In genomic region chr5:126594676-126595485, GRCh38 we compare ENCODE assay signal across 8 cellular contexts. TPM values are rescaled to one million over a fixed set of nuclear protein-coding genes. Genes with fewer than 3 reads are reported as not detected.
DNase-seq lines count a peak whose midpoint lies in the region; ATAC-seq and TF ChIP-seq lines count a peak whose summit lies in the region.

Gene ALDH7A1 (minus strand): TSS chr5:126595219. CDS start chr5:126595198, 21 bp downstream.

- H3K4me3 Mint-ChIP-seq in activated T-cell treated with anti-CD3 and anti-CD28 coated beads, Interleukin-2, amount 50 U/mL, for 4 hours, result peak within 1 kb of the TSS; percentile 80
- H3K4me3 Mint-ChIP-seq in stimulated activated naive B cell treated with anti-CD40 and anti-IgM and Interleukin-4, amounts not matched to agents 10 μg/mL and 1 μg/mL and 100 μg/mL, for 72 hours, result peak within 1 kb of the TSS; percentile 93 to 94

- peaks cover 6% of the 10 kb centered on the region for H3K4me1 Mint-ChIP-seq in activated T-cell treated with anti-CD3 and anti-CD28 coated beads, Interleukin-2, amount 50 U/mL, for 4 hours (ENCODE audit: low read depth)
- peaks cover 9 to 21% of the 10 kb centered on the region in 2 donors for H3K4me1 Mint-ChIP-seq in stimulated activated naive B cell treated with anti-CD40 and anti-IgM and Interleukin-4, amounts not matched to agents 10 μg/mL and 1 μg/mL and 100 μg/mL, for 72 hours

- H3K4me1 ChIP-seq in esophagus muscularis mucosa (peaks cover 9 to 32% (median 20%) of the 10 kb centered on the region in 4 donors), mucosa of descending colon (ENCODE audit: low read depth) (peaks cover 23% of the 10 kb centered on the region)

- WGBS in esophagus muscularis mucosa, result 5% methylated on average over 43 of the region's 49 CpGs

- peak within 1 kb of the TSS; percentile 71 for H3K27ac Mint-ChIP-seq in stimulated activated naive B cell treated with anti-CD40 and anti-IgM and Interleukin-4, amounts not matched to agents 10 μg/mL and 1 μg/mL and 100 μg/mL, for 72 hours

- DNase-seq in AG04450 (ENCODE audit: low read depth, low spot score), result peak; percentile 70
- DNase-seq in NCI-H748 treated with DMSO at 0.1 percent for 48 hours (lab: John Stamatoyannopoulos, UW), result peak; percentile 42
- DNase-seq in activated T-cell treated with anti-CD3 and anti-CD28 coated beads, Interleukin-2, amount 50 U/mL, for 4 hours, result peak; percentile 21
- DNase-seq in esophagus muscularis mucosa (ENCODE audit: extremely low spot score), result peak; percentile 96
- peak; percentile 90 to 92 (median 91) for DNase-seq in mucosa of descending colon
- DNase-seq in stimulated activated naive B cell treated with anti-CD40 and anti-IgM and Interleukin-4, amounts not matched to agents 10 μg/mL and 1 μg/mL and 100 μg/mL, for 72 hours, result peak; percentile 26

- POLR2A ChIA-PET in AG04450 (lab: Yijun Ruan, JAX), result interaction anchor here (0.7 to 1.3 kb wide), 5 partner anchors 11 to 200 kb away, joined by 3 to 8 read pairs (median 4); no protein-coding TSS in a partner anchor

- H3K9me3 Mint-ChIP-seq in activated T-cell treated with anti-CD3 and anti-CD28 coated beads, Interleukin-2, amount 50 U/mL, for 4 hours, result no peaks in the 10 kb centered on the region
- peaks cover 0 to 2% of the 10 kb centered on the region in 2 donors for H3K9me3 Mint-ChIP-seq in stimulated activated naive B cell treated with anti-CD40 and anti-IgM and Interleukin-4, amounts not matched to agents 10 μg/mL and 1 μg/mL and 100 μg/mL, for 72 hours

- ATAC-seq in GM18873 (IDR thresholded peaks at IDR 0.05; ENCODE audit: low FRiP score, unreplicated experiment), result peak; percentile 74
- peak; percentile 76 for ATAC-seq in HG03097 (IDR thresholded peaks at IDR 0.05; ENCODE audit: low FRiP score, unreplicated experiment)
- ATAC-seq in activated T-cell treated with anti-CD3 and anti-CD28 coated beads, Interleukin-2, amount 50 U/mL, for 4 hours, result peak; percentile 85 to 88
- peak; percentile 93 for ATAC-seq in mucosa of descending colon
- ATAC-seq in stimulated activated naive B cell treated with anti-CD40 and anti-IgM and Interleukin-4, amounts not matched to agents 10 μg/mL and 1 μg/mL and 100 μg/mL, for 72 hours (replicated peaks), result peak; percentile 85

- H3K36me3 Mint-ChIP-seq in activated T-cell treated with anti-CD3 and anti-CD28 coated beads, Interleukin-2, amount 50 U/mL, for 4 hours (ENCODE audit: insufficient read depth), result no peaks in the 10 kb centered on the region
- H3K36me3 Mint-ChIP-seq in stimulated activated naive B cell treated with anti-CD40 and anti-IgM and Interleukin-4, amounts not matched to agents 10 μg/mL and 1 μg/mL and 100 μg/mL, for 72 hours, result peaks cover 0 to 2% of the 10 kb centered on the region in 2 donors

- TF ChIP-seq EP300 in esophagus muscularis mucosa (IDR thresholded peaks at IDR 0.05), result no peak

- peaks cover 14% of the 10 kb centered on the region for H3K27me3 Mint-ChIP-seq in activated T-cell treated with anti-CD3 and anti-CD28 coated beads, Interleukin-2, amount 50 U/mL, for 4 hours (ENCODE audit: low read depth)
- peaks cover 0 to 10% of the 10 kb centered on the region in 2 donors for H3K27me3 Mint-ChIP-seq in stimulated activated naive B cell treated with anti-CD40 and anti-IgM and Interleukin-4, amounts not matched to agents 10 μg/mL and 1 μg/mL and 100 μg/mL, for 72 hours

- H3K36me3 ChIP-seq in esophagus muscularis mucosa (peaks cover 0 to 25% (median 18%) of the 10 kb centered on the region in 4 donors), mucosa of descending colon (ENCODE audit: low read depth) (no peaks in the 10 kb centered on the region)

- H3K27ac ChIP-seq in AG04450 (ENCODE audit: low read depth, low read length) (peak within 1 kb of the TSS; percentile 87), esophagus muscularis mucosa (replicated peaks in 1 of 4) (peak within 1 kb of the TSS; percentile 76 to 83 (median 80))

- H3K27me3 ChIP-seq in AG04450 (ENCODE audit: control insufficient read depth, insufficient read depth, low read length) (no peaks in the 10 kb centered on the region), esophagus muscularis mucosa (no peaks in the 10 kb centered on the region)

- TF ChIP-seq POLR2A in esophagus muscularis mucosa (IDR thresholded peaks at IDR 0.05; ENCODE audit: low read depth), result no peak

- CTCF ChIA-PET in AG04450 (lab: Charles Lee), result interaction anchor here (0.6 to 2.7 kb wide), 9 partner anchors 23 to 257 kb away, joined by 3 to 24 read pairs (median 4); no protein-coding TSS in a partner anchor

- TF ChIP-seq CTCF in AG04450 (IDR thresholded peaks at IDR 0.05; ENCODE audit: low read depth, low read length) (peak; percentile 62), esophagus muscularis mucosa (IDR thresholded peaks at IDR 0.05) (peak; percentile 32 to 56 (median 43)), mucosa of descending colon (IDR thresholded peaks at IDR 0.05) (peak; percentile 33)

- H3K9me3 ChIP-seq in AG04450 (ENCODE audit: control insufficient read depth, insufficient read depth, low read length), result peaks cover 3% of the 10 kb centered on the region; the same call in 1 of the 2 replicates
- no peaks in the 10 kb centered on the region for H3K9me3 ChIP-seq in esophagus muscularis mucosa
- no peaks in the 10 kb centered on the region for H3K9me3 ChIP-seq in mucosa of descending colon

- H3K4me3 ChIP-seq in AG04450 (ENCODE audit: low read depth, low read length) (peak within 1 kb of the TSS; percentile 73), esophagus muscularis mucosa (peak within 1 kb of the TSS; percentile 61 to 75 (median 68)), mucosa of descending colon (peak within 1 kb of the TSS; percentile 24)

- intact Hi-C loops in esophagus muscularis mucosa (cut with DNase I) (loop anchor here (5.0 kb wide), 1 partner anchor 53 kb away; no protein-coding TSS in a partner anchor), mucosa of descending colon (cut with DNase I, micrococcal nuclease) (no loop called here)

RNA-seq across cellular contexts. Expression of gene ALDH7A1, which starts in this region (rescaled TPM):
- 82.2 and 97.2 TPM in 2 replicates for polyA plus RNA-seq in AG04450 (2011; rRNA removed)
- polyA minus RNA-seq in AG04450 (2011; rRNA and poly(A)+ RNA removed), result 46.5 and 56.3 TPM in 2 replicates
- total RNA-seq in activated T-cell treated with anti-CD3 and anti-CD28 coated beads, Interleukin-2, amount 50 U/mL, for 4 hours, result 1 to 10 TPM; 1.1 to 1.5 (median 1.4) TPM
- 10 to 100 TPM; 14.9 to 17.7 (median 15.5) TPM for total RNA-seq in esophagus muscularis mucosa
- total RNA-seq in mucosa of descending colon, result 10 to 100 TPM; 39.4 to 46.1 (median 41.6) TPM

Comparison
In these comparisons a context has a peak if more than half of its experiments do, and no peak if none do; other contexts are left out.
1. Peak in every context shown above with its lines: DNase-seq, ATAC-seq, H3K4me3 ChIP-seq and H3K27ac ChIP-seq.
2. RNA of gene ALDH7A1 (total RNA-seq): 39.4 to 46.1 TPM in mucosa of descending colon and 14.9 to 17.7 TPM in esophagus muscularis mucosa; 1.1 to 1.5 TPM in activated T-cell treated with anti-CD3 and anti-CD28 coated beads, Interleukin-2, amount 50 U/mL, for 4 hours; every median in the first group is over 4 times any median in the second.
3. DNase-seq: peak in every context shown above with its lines; median percentile 96 in esophagus muscularis mucosa; 91 in mucosa of descending colon; 70 in AG04450; 42 in NCI-H748 treated with DMSO at 0.1 percent for 48 hours; 26 in stimulated activated naive B cell treated with anti-CD40 and anti-IgM and Interleukin-4, amounts not matched to agents 10 μg/mL and 1 μg/mL and 100 μg/mL, for 72 hours; 21 in activated T-cell treated with anti-CD3 and anti-CD28 coated beads, Interleukin-2, amount 50 U/mL, for 4 hours.